ENCODE assay signal across 10 cellular contexts in the genomic region with DNA sequence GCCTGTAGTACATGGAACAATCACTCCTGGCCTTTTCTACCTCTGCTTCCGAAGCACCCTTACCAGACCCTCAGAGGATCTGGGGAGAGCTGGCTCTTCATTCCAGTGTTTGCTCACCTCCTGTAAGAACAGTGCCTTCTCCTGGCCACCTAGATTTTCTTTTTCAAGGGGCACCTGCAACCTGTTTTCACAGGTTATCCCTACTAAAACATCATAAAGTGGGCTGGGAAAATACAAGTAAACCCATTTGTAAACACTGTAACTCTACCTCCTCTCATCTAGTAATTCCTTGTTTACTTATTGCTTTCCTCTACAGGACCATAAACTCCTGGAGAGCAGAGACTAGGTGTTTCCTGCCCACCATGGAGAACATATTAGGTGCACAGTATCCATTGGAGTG. TPM values are rescaled to one million over a fixed set of nuclear protein-coding genes. Genes with fewer than 3 reads are reported as not detected.
DNase-seq lines count a peak whose midpoint lies in the region; ATAC-seq, FAIRE-seq and TF ChIP-seq lines count a peak whose summit lies in the region.
"Had no signal": no experiment of that assay in that cellular context is flagged by ENCODE, and none has a peak within 500 bp of the region (broad histone marks: within the 10 kb centered on the region; RNA-seq: fewer than 3 reads in every experiment).

No MANE protein-coding gene starts in this region.

- WGBS in H1 (ENCODE audit: extremely low coverage in 1 of 2, insufficient coverage in 1 of 2, insufficient read length in 1 of 2, insufficient replicate concordance in 2 of 2, low coverage in 1 of 2, low lambda C conversion rate in 2 of 2, missing lambda C conversion rate in 1 of 2), 2 experiments = 76% methylated on average over 1 of the region's 1 CpG; no CpG with 5 or more reads in 1 of the 2 experiments
- 60 to 83% methylated on average over 1 of the region's 1 CpG for WGBS in testis, 2 donors

- H2AFZ ChIP-seq in H1 (ENCODE audit: low read length) = 0 out of 2 replicates have a peak overlapping the region, but pooled peaks have one; percentile 94

- no peak for FAIRE-seq in H1 (lab: Jason Lieb, UNC)

- H3K27ac ChIP-seq in H1 (ENCODE audit: low read depth, low read length) (no peak overlapping the region), testis (no peak overlapping the region)
- H3K27ac ChIP-seq: foreskin keratinocyte, SJCRH30 had no signal

- TF ChIP-seq CTCF in H1 (IDR thresholded peaks at IDR 0.05; ENCODE audit: control extremely low read depth in 1 of 3, insufficient read depth in 1 of 3, low read depth in 1 of 3, low read length in 3 of 3) (no peak), testis (IDR thresholded peaks at IDR 0.05) (no peak)

- H3K27me3 ChIP-seq in H1 (replicated peaks in 1 of 4; ENCODE audit: control insufficient read depth in 3 of 4, extremely low read depth in 1 of 4, insufficient read depth in 3 of 4, low read length in 3 of 4) (peaks cover 0 to 8% (median 2%) of the 10 kb centered on the region in 4 experiments; a peak in 3 of 7 replicates), testis (no peaks in the 10 kb centered on the region)
- H3K27me3 ChIP-seq: SJCRH30 had no signal

- H3K9ac ChIP-seq in H1 (replicated peaks in 1 of 4; ENCODE audit: extremely low read depth in 1 of 4, low read depth in 3 of 4, low read length in 3 of 4) = no peak overlapping the region

- H3K23ac ChIP-seq in H1 (ENCODE audit: insufficient read length) = no peak overlapping the region

- H3K36me3 ChIP-seq in H1 (ENCODE audit: control insufficient read depth in 2 of 4, insufficient read depth in 4 of 4, low read length in 3 of 4) = no peaks in the 10 kb centered on the region
- no peaks in the 10 kb centered on the region for H3K36me3 ChIP-seq in testis (ENCODE audit: low read depth, missing control alignments)
- H3K36me3 ChIP-seq: SJCRH30 had no signal

- peak overlapping the region; percentile 77 for H3K4me3 Mint-ChIP-seq in activated CD4-positive, alpha-beta T cell treated with anti-CD3 and anti-CD28 coated beads, Interleukin-2, amount 10 ng/mL, durations not matched to agents 7 days and 5 days
- peak overlapping the region; percentile 98 to 99 for H3K4me3 Mint-ChIP-seq in stimulated activated naive CD8-positive, alpha-beta T cell treated with anti-CD3 and anti-CD28 coated beads, Interleukin-15, amount 100 ng/mL, for 72 hours

- H2AK5ac ChIP-seq in H1 (ENCODE audit: low read depth, low read length) = no peak overlapping the region

- H3K23me2 ChIP-seq in H1 (ENCODE audit: low read depth, low read length) = peaks cover 7% of the 10 kb centered on the region; the same call in 1 of the 2 replicates

- H3K14ac ChIP-seq in H1 (ENCODE audit: insufficient read length) = no peak overlapping the region

- intact Hi-C loops in testis (cut with DNase I; ENCODE audit: low total_unique reads) = no loop called here

- no peaks in the 10 kb centered on the region for H4K20me1 ChIP-seq in H1 (replicated peaks in 1 of 2; ENCODE audit: control insufficient read depth in 1 of 2, insufficient read depth in 2 of 2, low read length in 2 of 2)

- no peak overlapping the region for H3K18ac ChIP-seq in H1 (ENCODE audit: extremely low read depth, low read length)

- CTCF ChIA-PET in activated CD4-positive, alpha-beta T cell treated with anti-CD3 and anti-CD28 coated beads, Interleukin-2, amount 10 ng/mL, durations not matched to agents 7 days and 5 days (lab: Charles Lee) = no interaction called here
- CTCF ChIA-PET in H1 (lab: Charles Lee; ENCODE audit: partially characterized antibody) = interaction anchor here (0.7 to 3.4 kb wide), 5 partner anchors 14 to 81 kb away, joined by 3 to 18 read pairs (median 6); no protein-coding TSS in a partner anchor

- peaks cover 15% of the 10 kb centered on the region for H3K27me3 Mint-ChIP-seq in activated CD4-positive, alpha-beta T cell treated with anti-CD3 and anti-CD28 coated beads, Interleukin-2, amount 10 ng/mL, durations not matched to agents 7 days and 5 days
- H3K27me3 Mint-ChIP-seq in stimulated activated naive CD8-positive, alpha-beta T cell treated with anti-CD3 and anti-CD28 coated beads, Interleukin-15, amount 100 ng/mL, for 72 hours = no peaks in the 10 kb centered on the region

- no peak overlapping the region for H4K5ac ChIP-seq in H1 (ENCODE audit: insufficient read length, low read depth, low read length)

- no peak overlapping the region for H2BK15ac ChIP-seq in H1 (ENCODE audit: low read length)

- TF ChIP-seq POLR2A in H1 (IDR thresholded peaks at IDR 0.05; ENCODE audit: control extremely low read depth in 1 of 2, low read depth in 2 of 2, low read length in 2 of 2) (no peak), testis (IDR thresholded peaks at IDR 0.05) (no peak)

- H2BK12ac ChIP-seq in H1 (ENCODE audit: low read depth, low read length) = no peak overlapping the region

- H4K8ac ChIP-seq in H1 (ENCODE audit: extremely low read depth, insufficient read depth, low read length) = no peak overlapping the region

- no peaks in the 10 kb centered on the region for H3K36me3 Mint-ChIP-seq in activated CD4-positive, alpha-beta T cell treated with anti-CD3 and anti-CD28 coated beads, Interleukin-2, amount 10 ng/mL, durations not matched to agents 7 days and 5 days (ENCODE audit: low read depth)

- H3K4me1 Mint-ChIP-seq in activated CD4-positive, alpha-beta T cell treated with anti-CD3 and anti-CD28 coated beads, Interleukin-2, amount 10 ng/mL, durations not matched to agents 7 days and 5 days = peaks cover 21% of the 10 kb centered on the region
- H3K4me1 Mint-ChIP-seq in stimulated activated naive CD8-positive, alpha-beta T cell treated with anti-CD3 and anti-CD28 coated beads, Interleukin-15, amount 100 ng/mL, for 72 hours = peaks cover 20% of the 10 kb centered on the region

- H4K91ac ChIP-seq in H1 (replicated peaks; ENCODE audit: insufficient read length, low read length) = no peak overlapping the region

- DNase-seq in activated CD4-positive, alpha-beta T cell treated with anti-CD3 and anti-CD28 coated beads, Interleukin-2, amount 10 ng/mL, durations not matched to agents 7 days and 5 days = no peak
- no peak for DNase-seq in activated CD4-positive, alpha-beta T cell treated with anti-CD3 and anti-CD28 coated beads for 1 hour
- DNase-seq in NCI-H510A (lab: John Stamatoyannopoulos, UW) = peak; percentile 55
- DNase-seq in H1 (ENCODE audit: low read depth in 1 of 2, low spot score in 2 of 2) = no peak
- DNase-seq in stimulated activated naive CD8-positive, alpha-beta T cell treated with anti-CD3 and anti-CD28 coated beads, Interleukin-15, amount 100 ng/mL, for 72 hours = no peak
- DNase-seq in testis = no peak
- no peak for DNase-seq in COR-L47 (lab: John Stamatoyannopoulos, UW)
- DNase-seq: foreskin keratinocyte had no signal

- no peak overlapping the region for H2BK5ac ChIP-seq in H1 (ENCODE audit: low read depth, low read length)

- peaks cover 0 to 6% (median 3%) of the 10 kb centered on the region in 4 experiments; a peak in 5 of 7 replicates for H3K4me1 ChIP-seq in H1 (replicated peaks in 1 of 4; ENCODE audit: control insufficient read depth in 3 of 4, insufficient read depth in 4 of 4, low read length in 3 of 4)
- peaks cover 10% of the 10 kb centered on the region for H3K4me1 ChIP-seq in testis
- H3K4me1 ChIP-seq: foreskin keratinocyte had no signal

- no peaks in the 10 kb centered on the region for H3K79me1 ChIP-seq in H1 (ENCODE audit: low read depth, low read length)

- no peak overlapping the region for H3K56ac ChIP-seq in H1 (replicated peaks; ENCODE audit: insufficient read length, low read depth, low read length)

- no peak overlapping the region for H2BK120ac ChIP-seq in H1 (replicated peaks; ENCODE audit: low read depth, low read length)

- peak overlapping the region; percentile 75 to 94; a peak in 3 of 4 replicates for H3K4me2 ChIP-seq in H1 (ENCODE audit: insufficient read depth in 1 of 2, low read depth in 2 of 2, low read length in 2 of 2)

- H3K27ac Mint-ChIP-seq in activated CD4-positive, alpha-beta T cell treated with anti-CD3 and anti-CD28 coated beads, Interleukin-2, amount 10 ng/mL, durations not matched to agents 7 days and 5 days = no peak overlapping the region
- no peak overlapping the region for H3K27ac Mint-ChIP-seq in stimulated activated naive CD8-positive, alpha-beta T cell treated with anti-CD3 and anti-CD28 coated beads, Interleukin-15, amount 100 ng/mL, for 72 hours

- no peak for TF ChIP-seq EP300 in H1 (IDR thresholded peaks at IDR 0.05; ENCODE audit: borderline replicate concordance in 1 of 2, low read depth in 2 of 2, low read length in 2 of 2)

- H3K4ac ChIP-seq in H1 (replicated peaks; ENCODE audit: insufficient read length, low read depth, low read length) = no peak overlapping the region

- peak overlapping the region in 1 of 4 experiments; percentile 80; a peak in 2 of 8 replicates for H3K4me3 ChIP-seq in H1 (ENCODE audit: extremely low read depth in 1 of 4, insufficient read depth in 2 of 4, low read depth in 3 of 4, low read length in 4 of 4)
- H3K4me3 ChIP-seq in testis = peak overlapping the region in 1 of 2 donors; percentile 55

- no peak overlapping the region for H2BK20ac ChIP-seq in H1 (ENCODE audit: low read length)

- H3K9me3 ChIP-seq in H1 (ENCODE audit: insufficient read depth in 2 of 2, low read depth in 1 of 2, low read length in 1 of 2) (no peaks in the 10 kb centered on the region), testis (no peaks in the 10 kb centered on the region)
- H3K9me3 ChIP-seq: SJCRH30 had no signal

- H3K79me2 ChIP-seq in H1 (ENCODE audit: control insufficient read depth in 1 of 2, insufficient read depth in 2 of 2, low read length in 2 of 2) = no peaks in the 10 kb centered on the region

- 0 out of 4 replicates have a peak, but pooled peaks of 1 of the 2 experiments have one; percentile 7 for TF ChIP-seq RAD21 in H1 (IDR thresholded peaks at IDR 0.05 in 1 of 2, conservative IDR thresholded peaks at IDR 0.05 in 1 of 2; ENCODE audit: low read depth in 2 of 2, low read length in 2 of 2)

- ATAC-seq in stimulated activated naive CD8-positive, alpha-beta T cell treated with anti-CD3 and anti-CD28 coated beads, Interleukin-15, amount 100 ng/mL, for 72 hours = no peak
- no peak for ATAC-seq in GM19463 (IDR thresholded peaks at IDR 0.05; ENCODE audit: unreplicated experiment)

- POLR2A ChIA-PET in activated CD4-positive, alpha-beta T cell treated with anti-CD3 and anti-CD28 coated beads, Interleukin-2, amount 10 ng/mL, durations not matched to agents 7 days and 5 days (lab: Charles Lee) = no interaction called here
- POLR2A ChIA-PET in H1 (lab: Charles Lee; ENCODE audit: partially characterized antibody) = interaction anchor here (0.5 kb wide), 1 partner anchor 11 kb away, joined by 3 read pairs; no protein-coding TSS in a partner anchor

- no peaks in the 10 kb centered on the region for H3K9me3 Mint-ChIP-seq in activated CD4-positive, alpha-beta T cell treated with anti-CD3 and anti-CD28 coated beads, Interleukin-2, amount 10 ng/mL, durations not matched to agents 7 days and 5 days
- H3K9me3 Mint-ChIP-seq in stimulated activated naive CD8-positive, alpha-beta T cell treated with anti-CD3 and anti-CD28 coated beads, Interleukin-15, amount 100 ng/mL, for 72 hours = no peaks in the 10 kb centered on the region

RNA-seq across cellular contexts. Expression of a gene that starts 1.1 kb away (rescaled TPM):
- 1 to 10 TPM in 1 of 2 experiments, under 1 TPM in 1; 0.72 to 1.1 TPM for total RNA-seq in activated CD4-positive, alpha-beta T cell treated with anti-CD3 and anti-CD28 coated beads, Interleukin-2, amount 10 ng/mL, durations not matched to agents 7 days and 5 days
- 2.9 and 4.5 TPM in 2 replicates for total RNA-seq in H1 (2021; fragmentation: NEBNext Ultra II Directional; extraction: Animal tissue kit (Norgen Biotek cat#: 25700))
- 0.99 and 1.9 TPM in 2 replicates for polyA plus RNA-seq in H1 (2011; rRNA removed)
- 2.1 TPM for polyA plus RNA-seq in H1 (2011; cell fraction: cytosol; rRNA removed)
- polyA plus RNA-seq in H1 (2011; cell fraction: nucleus; rRNA removed) = 1.3 TPM
- 1.1 to 2.0 TPM (median 1.7 TPM) in 4 replicates for polyA plus RNA-seq in H1 (2012, experiment 1 of 2)
- 0.17 TPM for polyA plus RNA-seq in H1 (2012, experiment 2 of 2)
- 1.2 TPM for polyA plus RNA-seq in H1 (2013, experiment 1 of 2)
- 1.6 TPM for polyA plus RNA-seq in H1 (2013, experiment 2 of 2)
- 6.0 and 7.0 TPM in 2 replicates for polyA minus RNA-seq in H1 (2011; rRNA and poly(A)+ RNA removed)
- polyA minus RNA-seq in H1 (2011; cell fraction: cytosol; rRNA and poly(A)+ RNA removed) = 2.3 TPM
- 2.0 TPM for polyA minus RNA-seq in H1 (2011; cell fraction: nucleus; rRNA and poly(A)+ RNA removed)
- 10 to 100 TPM in 1 of 2 donors, 1 to 10 TPM in 1; 6.6 to 10.0 TPM for total RNA-seq in testis
- polyA plus RNA-seq in testis (ENCODE audit: insufficient read depth, low read depth, low replicate concordance) = 6.5 TPM
